17 cellular contexts compared by ENCODE assay signal in the genomic region with DNA sequence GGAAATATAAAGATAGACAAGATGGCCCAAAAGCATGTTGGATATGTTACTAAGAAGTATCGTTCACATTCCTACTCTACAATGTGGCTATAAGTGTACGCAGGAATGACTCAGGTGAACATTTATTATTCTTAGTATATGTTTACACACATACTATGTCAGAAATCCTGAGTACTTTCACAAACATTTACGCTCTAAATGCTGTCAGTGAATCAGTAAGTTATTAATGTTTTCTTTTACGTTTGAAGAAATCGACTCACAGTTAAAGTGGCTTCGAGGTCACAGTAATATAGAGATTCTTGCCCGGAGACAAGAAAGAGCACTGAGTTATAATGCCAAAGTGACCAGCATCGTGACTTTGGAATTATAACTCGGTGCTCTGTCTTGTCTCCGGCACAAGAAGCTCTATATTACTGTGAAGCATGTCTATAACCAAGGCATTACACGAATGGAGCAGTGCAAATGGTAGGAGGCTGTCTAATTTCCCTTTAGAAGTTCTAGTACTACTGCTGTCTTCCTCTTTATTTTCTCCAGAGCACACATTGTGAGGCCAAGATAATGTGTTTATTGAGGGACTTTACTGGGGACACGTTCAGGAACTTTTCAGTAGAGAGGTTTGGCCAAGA.
A peak's percentile ranks its signal among the peaks of the same experiment; 100 is the strongest.
DNase-seq lines count a peak whose midpoint lies in the region; ATAC-seq, FAIRE-seq and TF ChIP-seq lines count a peak whose summit lies in the region.
"Had no signal": no experiment of that assay in that cellular context is flagged by ENCODE, and none has a peak within 500 bp of the region (broad histone marks: within the 10 kb centered on the region; RNA-seq: fewer than 3 reads in every experiment).

No MANE protein-coding gene starts in this region.

- H3K27ac ChIP-seq in 22Rv1 (peak overlapping the region; percentile 7; the same call in 1 of the 2 replicates), HUES48 (ENCODE audit: low read depth, low read length) (peak overlapping the region; percentile 53), left lung (no peak overlapping the region), tibial artery (no peak overlapping the region)

- H3K9me3 Mint-ChIP-seq in stimulated activated memory B cell treated with anti-CD40 and anti-IgM and Interleukin-4, amounts not matched to agents 10 μg/mL and 1 μg/mL and 100 μg/mL, for 72 hours = no peaks in the 10 kb centered on the region

- no peak overlapping the region for H3K9ac ChIP-seq in HUES48 (ENCODE audit: low read depth, low read length)

- H3K36me3 Mint-ChIP-seq in stimulated activated memory B cell treated with anti-CD40 and anti-IgM and Interleukin-4, amounts not matched to agents 10 μg/mL and 1 μg/mL and 100 μg/mL, for 72 hours = no peaks in the 10 kb centered on the region
- H3K36me3 Mint-ChIP-seq: activated naive CD8-positive, alpha-beta T cell had no signal

- no peak for FAIRE-seq in bronchial epithelial cell (lab: Jason Lieb, UNC)
- FAIRE-seq: colon, HepG2 had no signal

- intact Hi-C loops in left lung (cut with DNase I) = no loop called here
- intact Hi-C loops in tibial artery (cut with DNase I; ENCODE audit: low total_unique reads) = no loop called here

- H3K9me3 ChIP-seq in HUES48 (ENCODE audit: control insufficient read depth, insufficient read depth, low read length) (no peaks in the 10 kb centered on the region), left lung (no peaks in the 10 kb centered on the region), tibial artery (no peaks in the 10 kb centered on the region)
- H3K9me3 ChIP-seq: heart right ventricle had no signal

- no peak for TF ChIP-seq CTCF in 22Rv1 (IDR thresholded peaks at IDR 0.05)
- no peak for TF ChIP-seq CTCF in bronchial epithelial cell (IDR thresholded peaks at IDR 0.05; ENCODE audit: insufficient read depth, low read length, severe bottlenecking)
- TF ChIP-seq CTCF in left lung (IDR thresholded peaks at IDR 0.05) = no peak
- TF ChIP-seq CTCF in tibial artery (IDR thresholded peaks at IDR 0.05) = no peak

- H3K27me3 ChIP-seq in HUES48 (ENCODE audit: control insufficient read depth, insufficient read depth, low read length) (no peaks in the 10 kb centered on the region), bronchial epithelial cell (ENCODE audit: control insufficient read depth, insufficient read depth, low read length) (no peaks in the 10 kb centered on the region), left lung (no peaks in the 10 kb centered on the region), tibial artery (no peaks in the 10 kb centered on the region)
- H3K27me3 ChIP-seq: heart right ventricle had no signal

- no peaks in the 10 kb centered on the region for H3K27me3 Mint-ChIP-seq in stimulated activated memory B cell treated with anti-CD40 and anti-IgM and Interleukin-4, amounts not matched to agents 10 μg/mL and 1 μg/mL and 100 μg/mL, for 72 hours

- no peak overlapping the region for H3K4me3 ChIP-seq in HUES48 (ENCODE audit: low read depth, low read length)
- H3K4me3 ChIP-seq in bronchial epithelial cell (ENCODE audit: low read depth, low read length) = no peak overlapping the region
- no peak overlapping the region for H3K4me3 ChIP-seq in left lung
- H3K4me3 ChIP-seq in tibial artery = no peak overlapping the region
- H3K4me3 ChIP-seq: heart right ventricle had no signal

- no peak overlapping the region for H3K27ac Mint-ChIP-seq in stimulated activated memory B cell treated with anti-CD40 and anti-IgM and Interleukin-4, amounts not matched to agents 10 μg/mL and 1 μg/mL and 100 μg/mL, for 72 hours
- H3K27ac Mint-ChIP-seq: activated naive CD8-positive, alpha-beta T cell had no signal

- DNase-seq in bronchial epithelial cell (ENCODE audit: low read depth) (peak; percentile 92), left lung (no peak), COR-L47 (lab: John Stamatoyannopoulos, UW) (no peak), tibial artery (no peak), left lobe of liver (ENCODE audit: low spot score) (no peak)
- DNase-seq: activated CD4-positive, alpha-beta T cell treated with anti-CD3 and anti-CD28 coated beads for 1 hour; activated CD8-positive, alpha-beta memory T cell treated with anti-CD3 and anti-CD28 coated beads, Interleukin-2, amount 50 U/mL, for 48 hours; left cardiac atrium; SHP77; stimulated activated CD4-positive, alpha-beta T cell treated with anti-CD3 and anti-CD28 coated beads, Interleukin-2, amount 100 ng/mL, for 24 hours had no signal

- no peak overlapping the region for H3K4me3 Mint-ChIP-seq in stimulated activated memory B cell treated with anti-CD40 and anti-IgM and Interleukin-4, amounts not matched to agents 10 μg/mL and 1 μg/mL and 100 μg/mL, for 72 hours
- H3K4me3 Mint-ChIP-seq: activated naive CD8-positive, alpha-beta T cell had no signal

- H3K4me1 Mint-ChIP-seq in stimulated activated memory B cell treated with anti-CD40 and anti-IgM and Interleukin-4, amounts not matched to agents 10 μg/mL and 1 μg/mL and 100 μg/mL, for 72 hours = no peaks in the 10 kb centered on the region

- H3K4me1 ChIP-seq in HUES48 (ENCODE audit: control insufficient read depth, insufficient read depth, low read length) (peaks cover 11% of the 10 kb centered on the region), left lung (no peaks in the 10 kb centered on the region), tibial artery (peaks cover 0 to 7% (median 1%) of the 10 kb centered on the region in 4 donors)

- H3K36me3 ChIP-seq in HUES48 (ENCODE audit: control insufficient read depth, insufficient read depth, low read length) = no peaks in the 10 kb centered on the region
- no peaks in the 10 kb centered on the region for H3K36me3 ChIP-seq in bronchial epithelial cell (ENCODE audit: control insufficient read depth, insufficient read depth, low read length)
- H3K36me3 ChIP-seq in left lung = no peaks in the 10 kb centered on the region
- no peaks in the 10 kb centered on the region for H3K36me3 ChIP-seq in tibial artery
- H3K36me3 ChIP-seq: heart right ventricle had no signal

- ATAC-seq in left lung (peak; percentile 71), left lobe of liver (no peak)
- no peak for ATAC-seq in stimulated activated memory B cell treated with anti-CD40 and anti-IgM and Interleukin-4, amounts not matched to agents 10 μg/mL and 1 μg/mL and 100 μg/mL, for 72 hours
- ATAC-seq: HepG2 had no signal

Comparison
In these comparisons a context has a peak if more than half of its experiments do, and no peak if none do; other contexts are left out.
1. H3K27ac ChIP-seq: peak in 22Rv1 (single experiment) and HUES48 (single experiment); none in left lung (0 of 2) and tibial artery (0 of 2).